In genomic region chr1:201633297-201633696, GRCh38 we compare ENCODE assay signal across 27 cellular contexts.
DNase-seq lines count a peak whose midpoint lies in the region; FAIRE-seq and TF ChIP-seq lines count a peak whose summit lies in the region.
"Had no signal": no experiment of that assay in that cellular context is flagged by ENCODE, and none has a peak within 500 bp of the region (broad histone marks: within the 10 kb centered on the region; RNA-seq: fewer than 3 reads in every experiment).

No MANE protein-coding gene starts in this region.

- intact Hi-C loops in left ventricle myocardium inferior (cut with micrococcal nuclease) = loop anchor here (10.0 kb wide), 1 partner anchor 68 kb away; no protein-coding TSS in a partner anchor

- H3K79me2 ChIP-seq in astrocyte (ENCODE audit: insufficient read depth, low read length) (peaks cover 33% of the 10 kb centered on the region), osteoblast (ENCODE audit: insufficient read depth, low read length) (peaks cover 70% of the 10 kb centered on the region)

- H3K9me3 ChIP-seq in astrocyte (ENCODE audit: insufficient read depth, low read depth, low read length) (no peaks in the 10 kb centered on the region), left ventricle myocardium inferior (replicated peaks) (no peaks in the 10 kb centered on the region), osteoblast (ENCODE audit: low read depth, low read length) (no peaks in the 10 kb centered on the region)
- H3K9me3 ChIP-seq: A549, left lung, thoracic aorta had no signal

- no peaks in the 10 kb centered on the region for H3K9me3 Mint-ChIP-seq in astrocyte (ENCODE audit: unreplicated experiment)
- H3K9me3 Mint-ChIP-seq: activated T-cell treated with anti-CD3 and anti-CD28 coated beads, Interleukin-2, amount 50 U/mL, for 4 hours; CD4-positive, alpha-beta memory T cell; central memory CD8-positive, alpha-beta T cell; mesothelial cell of epicardium; natural killer cell; T-cell had no signal

- H3K27ac ChIP-seq in astrocyte (ENCODE audit: low read depth, low read length) (no peak overlapping the region), left ventricle myocardium inferior (replicated peaks) (peak overlapping the region; percentile 63), osteoblast (ENCODE audit: low read depth, low read length) (peak overlapping the region; percentile 50)
- H3K27ac ChIP-seq: left lung, skin epidermis had no signal

- peaks cover 49% of the 10 kb centered on the region for H3K4me1 ChIP-seq in astrocyte (ENCODE audit: insufficient read depth, low read length)
- peaks cover 96% of the 10 kb centered on the region for H3K4me1 ChIP-seq in left ventricle myocardium inferior
- peaks cover 47% of the 10 kb centered on the region for H3K4me1 ChIP-seq in osteoblast (ENCODE audit: insufficient read depth, low read length)

- H2AFZ ChIP-seq in astrocyte (ENCODE audit: low read depth, low read length) (no peak overlapping the region), osteoblast (ENCODE audit: low read length) (no peak overlapping the region)

- TF ChIP-seq CTCF in astrocyte (IDR thresholded peaks at IDR 0.05; ENCODE audit: insufficient read depth, low read depth, low read length) = no peak
- no peak for TF ChIP-seq CTCF in left ventricle myocardium inferior (IDR thresholded peaks at IDR 0.05; ENCODE audit: borderline replicate concordance)
- no peak for TF ChIP-seq CTCF in osteoblast (IDR thresholded peaks at IDR 0.05; ENCODE audit: extremely low read depth, low read depth, low read length)

- no peak for FAIRE-seq in astrocyte (lab: Jason Lieb, UNC)
- FAIRE-seq: A549, endometrium, urothelium cell line had no signal

- no peak overlapping the region for H3K9ac ChIP-seq in astrocyte (ENCODE audit: low read length)

- H3K4me2 ChIP-seq in astrocyte (ENCODE audit: low read length) (peak overlapping the region; percentile 16), osteoblast (ENCODE audit: insufficient read depth, low read length) (no peak overlapping the region)
- H3K4me2 ChIP-seq: A549 had no signal

- H3K36me3 ChIP-seq in astrocyte (ENCODE audit: insufficient read depth, low read length) (peaks cover 26% of the 10 kb centered on the region), left ventricle myocardium inferior (no peaks in the 10 kb centered on the region), osteoblast (ENCODE audit: insufficient read depth, low read length) (peaks cover 74% of the 10 kb centered on the region)
- H3K36me3 ChIP-seq: thoracic aorta had no signal

- H4K20me1 ChIP-seq in astrocyte (ENCODE audit: insufficient read depth, low read length) (peaks cover 14% of the 10 kb centered on the region), osteoblast (ENCODE audit: insufficient read depth, low read length) (peaks cover 5% of the 10 kb centered on the region)

- H3K4me3 ChIP-seq in astrocyte (ENCODE audit: insufficient read depth, low read depth, low read length) (no peak overlapping the region), left ventricle myocardium inferior (no peak overlapping the region), osteoblast (ENCODE audit: insufficient read depth, low read length) (no peak overlapping the region)
- H3K4me3 ChIP-seq: A549, dorsolateral prefrontal cortex, left lung, skin epidermis, thoracic aorta had no signal

- no peaks in the 10 kb centered on the region for H3K27me3 ChIP-seq in astrocyte (ENCODE audit: insufficient read depth, low read length)
- no peaks in the 10 kb centered on the region for H3K27me3 ChIP-seq in left ventricle myocardium inferior (ENCODE audit: low read depth)
- H3K27me3 ChIP-seq in osteoblast (ENCODE audit: insufficient read depth, low read length) = no peaks in the 10 kb centered on the region
- H3K27me3 ChIP-seq: dorsolateral prefrontal cortex, left lung had no signal

- in situ Hi-C loops in G401 (cut with HindIII; ENCODE audit: low sequenced_read_pairs) = no loop called here

- no peak overlapping the region for H3K27ac Mint-ChIP-seq in astrocyte (ENCODE audit: unreplicated experiment)
- H3K27ac Mint-ChIP-seq: CD4-positive, alpha-beta memory T cell; mesothelial cell of epicardium; natural killer cell; T-cell had no signal

- H3K27me3 Mint-ChIP-seq in astrocyte (ENCODE audit: low read depth, unreplicated experiment) = no peaks in the 10 kb centered on the region
- H3K27me3 Mint-ChIP-seq: central memory CD8-positive, alpha-beta T cell; T-cell had no signal

- H3K4me3 Mint-ChIP-seq in astrocyte (ENCODE audit: unreplicated experiment) = no peak overlapping the region
- H3K4me3 Mint-ChIP-seq: activated T-cell treated with anti-CD3 and anti-CD28 coated beads, Interleukin-2, amount 50 U/mL, for 4 hours; CD4-positive, alpha-beta memory T cell; central memory CD8-positive, alpha-beta T cell; mesothelial cell of epicardium; natural killer cell; T-cell had no signal

- DNase-seq in G401 (ENCODE audit: low spot score) = peak; percentile 25
- no peak for DNase-seq in astrocyte (ENCODE audit: low read depth)
- peak; percentile 57 for DNase-seq in left ventricle myocardium inferior
- no peak for DNase-seq in osteoblast (ENCODE audit: insufficient read length, low spot score, missing footprints)
- DNase-seq in T1000 (lab: John Stamatoyannopoulos, UW) = no peak
- no peak for DNase-seq in stimulated activated CD4-positive, alpha-beta T cell treated with anti-CD3 and anti-CD28 coated beads, Interleukin-4, amount 100 ng/mL, for 4 hours
- DNase-seq in SIG-M5 treated with dmso at 0.1 percent for 504 hours (lab: John Stamatoyannopoulos, UW; ENCODE audit: unreplicated experiment) = no peak
- no peak for DNase-seq in NCI-H345 treated with DMSO at 0.1 percent for 48 hours (lab: John Stamatoyannopoulos, UW; ENCODE audit: unreplicated experiment)
- DNase-seq: activated gamma-delta T cell treated with Interleukin-2 at 50 U/mL for 16 hours; activated T-cell treated with anti-CD3 and anti-CD28 coated beads, Interleukin-2, amount 50 U/mL, for 4 hours; AML-193; CD4-positive, alpha-beta memory T cell; dorsolateral prefrontal cortex; GOT3; left lung; natural killer cell; NCI-H446 treated with DMSO at 0.1 percent for 48 hours; occipital lobe; stimulated activated naive CD8-positive, alpha-beta T cell treated with anti-CD3 and anti-CD28 coated beads, Interleukin-15, Interleukin-2, amounts not matched to agents 100 U/mL and 50 U/mL, for 24 hours; T-cell had no signal

- peaks cover 32% of the 10 kb centered on the region for H3K4me1 Mint-ChIP-seq in astrocyte (ENCODE audit: low read depth, unreplicated experiment)
- H3K4me1 Mint-ChIP-seq: CD4-positive, alpha-beta memory T cell; central memory CD8-positive, alpha-beta T cell; natural killer cell; T-cell had no signal

- peaks cover 30% of the 10 kb centered on the region for H3K36me3 Mint-ChIP-seq in astrocyte (ENCODE audit: low read depth, unreplicated experiment)
- H3K36me3 Mint-ChIP-seq: CD4-positive, alpha-beta memory T cell; natural killer cell; T-cell had no signal

Comparison
In these comparisons a context has a peak if more than half of its experiments do, and no peak if none do; other contexts are left out.
1. DNase-seq: peak in G401 (single experiment) and left ventricle myocardium inferior (single experiment); none in astrocyte (single experiment), osteoblast (single experiment), T1000 (single experiment), stimulated activated CD4-positive, alpha-beta T cell treated with anti-CD3 and anti-CD28 coated beads, Interleukin-4, amount 100 ng/mL, for 4 hours (0 of 2), SIG-M5 treated with dmso at 0.1 percent for 504 hours (single experiment) and NCI-H345 treated with DMSO at 0.1 percent for 48 hours (single experiment).